In genomic region chr14:33940561-33941011, GRCh38 we compare ENCODE assay signal across 1 cellular context.
TF ChIP-seq lines count a peak whose summit lies in the region.

No MANE protein-coding gene starts in this region.

TF ChIP-seq in K562, 482 proteins besides CTCF, POLR2A, EP300 and RAD21 (continued from another document and continues in another):
- TF ChIP-seq, protein P1, sequence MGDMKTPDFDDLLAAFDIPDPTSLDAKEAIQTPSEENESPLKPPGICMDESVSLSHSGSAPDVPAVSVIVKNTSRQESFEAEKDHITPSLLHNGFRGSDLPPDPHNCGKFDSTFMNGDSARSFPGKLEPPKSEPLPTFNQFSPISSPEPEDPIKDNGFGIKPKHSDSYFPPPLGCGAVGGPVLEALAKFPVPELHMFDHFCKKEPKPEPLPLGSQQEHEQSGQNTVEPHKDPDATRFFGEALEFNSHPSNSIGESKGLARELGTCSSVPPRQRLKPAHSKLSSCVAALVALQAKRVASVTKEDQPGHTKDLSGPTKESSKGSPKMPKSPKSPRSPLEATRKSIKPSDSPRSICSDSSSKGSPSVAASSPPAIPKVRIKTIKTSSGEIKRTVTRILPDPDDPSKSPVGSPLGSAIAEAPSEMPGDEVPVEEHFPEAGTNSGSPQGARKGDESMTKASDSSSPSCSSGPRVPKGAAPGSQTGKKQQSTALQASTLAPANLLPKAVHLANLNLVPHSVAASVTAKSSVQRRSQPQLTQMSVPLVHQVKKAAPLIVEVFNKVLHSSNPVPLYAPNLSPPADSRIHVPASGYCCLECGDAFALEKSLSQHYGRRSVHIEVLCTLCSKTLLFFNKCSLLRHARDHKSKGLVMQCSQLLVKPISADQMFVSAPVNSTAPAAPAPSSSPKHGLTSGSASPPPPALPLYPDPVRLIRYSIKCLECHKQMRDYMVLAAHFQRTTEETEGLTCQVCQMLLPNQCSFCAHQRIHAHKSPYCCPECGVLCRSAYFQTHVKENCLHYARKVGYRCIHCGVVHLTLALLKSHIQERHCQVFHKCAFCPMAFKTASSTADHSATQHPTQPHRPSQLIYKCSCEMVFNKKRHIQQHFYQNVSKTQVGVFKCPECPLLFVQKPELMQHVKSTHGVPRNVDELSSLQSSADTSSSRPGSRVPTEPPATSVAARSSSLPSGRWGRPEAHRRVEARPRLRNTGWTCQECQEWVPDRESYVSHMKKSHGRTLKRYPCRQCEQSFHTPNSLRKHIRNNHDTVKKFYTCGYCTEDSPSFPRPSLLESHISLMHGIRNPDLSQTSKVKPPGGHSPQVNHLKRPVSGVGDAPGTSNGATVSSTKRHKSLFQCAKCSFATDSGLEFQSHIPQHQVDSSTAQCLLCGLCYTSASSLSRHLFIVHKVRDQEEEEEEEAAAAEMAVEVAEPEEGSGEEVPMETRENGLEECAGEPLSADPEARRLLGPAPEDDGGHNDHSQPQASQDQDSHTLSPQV (IDR thresholded peaks at IDR 0.05) = no peak
- TF ChIP-seq NCOR1 (IDR thresholded peaks at IDR 0.05) (peak; percentile 43; the same call in 1 of the 2 replicates), L3MBTL2 (IDR thresholded peaks at IDR 0.05) (no peak), MYNN (IDR thresholded peaks at IDR 0.05) (no peak), MYNN (CRISPR knock-in tag; IDR thresholded peaks at IDR 0.05) (no peak), ZNF408 (CRISPR knock-in tag; IDR thresholded peaks at IDR 0.05; ENCODE audit: low read depth) (no peak), FOXP1 (CRISPR knock-in tag; IDR thresholded peaks at IDR 0.05) (no peak), ZNF316 (IDR thresholded peaks at IDR 0.05) (0 out of 2 replicates have a peak, but pooled peaks have one; percentile 19), TEAD1 (CRISPR knock-in tag; IDR thresholded peaks at IDR 0.05) (no peak), NELFE (IDR thresholded peaks at IDR 0.05; ENCODE audit: insufficient read depth, insufficient read length) (no peak), ZNF586 (CRISPR knock-in tag; conservative IDR thresholded peaks at IDR 0.05) (no peak), DPF2 (IDR thresholded peaks at IDR 0.05) (peak; percentile 63), ZNF347 (CRISPR knock-in tag; IDR thresholded peaks at IDR 0.05; ENCODE audit: low read depth) (no peak), RNF2 (IDR thresholded peaks at IDR 0.05) (no peak), NFRKB (IDR thresholded peaks at IDR 0.05; ENCODE audit: low read depth) (no peak), TBL1XR1 (IDR thresholded peaks at IDR 0.05; ENCODE audit: low read length in 2 of 2) (no peak), MCM7 (IDR thresholded peaks at IDR 0.05) (no peak), DNMT1 (IDR thresholded peaks at IDR 0.05) (no peak), KLF1 (tag; IDR thresholded peaks at IDR 0.05) (no peak), CHD2 (IDR thresholded peaks at IDR 0.05; ENCODE audit: low read depth, low read length) (no peak), SIRT6 (IDR thresholded peaks at IDR 0.05; ENCODE audit: low read depth, low read length) (no peak), HMG20B (CRISPR knock-in tag; IDR thresholded peaks at IDR 0.05) (no peak), RCOR1 (IDR thresholded peaks at IDR 0.05; ENCODE audit: borderline replicate concordance in 1 of 2, low read depth in 2 of 2, low read length in 2 of 2) (peak in 1 of 2 experiments; percentile 32; a peak in 1 of 4 replicates), BRD4 (IDR thresholded peaks at IDR 0.05) (no peak), ZC3H4 (CRISPR knock-in tag; IDR thresholded peaks at IDR 0.05; ENCODE audit: borderline replicate concordance) (no peak), HDAC3 (IDR thresholded peaks at IDR 0.05; ENCODE audit: borderline replicate concordance, partially characterized antibody) (no peak), FOSL1 (tag; conservative IDR thresholded peaks at IDR 0.05) (peak; percentile 33; the same call in 1 of the 2 replicates), ZNF717 (CRISPR knock-in tag; IDR thresholded peaks at IDR 0.05) (no peak), GATA2 (CRISPR knock-in tag; IDR thresholded peaks at IDR 0.05) (no peak), CBFA2T3 (IDR thresholded peaks at IDR 0.05) (peak; percentile 77), E2F3 (CRISPR knock-in tag; IDR thresholded peaks at IDR 0.05) (no peak), PTBP1 (IDR thresholded peaks at IDR 0.05; ENCODE audit: low read depth, low read length) (no peak), ESRRA (IDR thresholded peaks at IDR 0.05; ENCODE audit: borderline replicate concordance, low read depth) (no peak), TCF3 (CRISPR knock-in tag; IDR thresholded peaks at IDR 0.05) (peak; percentile 69), ATF2 (CRISPR knock-in tag; IDR thresholded peaks at IDR 0.05) (no peak), HBP1 (CRISPR knock-in tag; IDR thresholded peaks at IDR 0.05) (no peak), SRSF7 (optimal IDR thresholded peaks at IDR 0.05; ENCODE audit: low read depth, low read length) (no peak), ILK (tag; IDR thresholded peaks at IDR 0.05; ENCODE audit: borderline replicate concordance, low read depth) (no peak), CXXC5 (CRISPR knock-in tag; IDR thresholded peaks at IDR 0.05) (no peak), ZBTB17 (CRISPR knock-in tag; IDR thresholded peaks at IDR 0.05) (no peak)
- TF ChIP-seq, protein P2, sequence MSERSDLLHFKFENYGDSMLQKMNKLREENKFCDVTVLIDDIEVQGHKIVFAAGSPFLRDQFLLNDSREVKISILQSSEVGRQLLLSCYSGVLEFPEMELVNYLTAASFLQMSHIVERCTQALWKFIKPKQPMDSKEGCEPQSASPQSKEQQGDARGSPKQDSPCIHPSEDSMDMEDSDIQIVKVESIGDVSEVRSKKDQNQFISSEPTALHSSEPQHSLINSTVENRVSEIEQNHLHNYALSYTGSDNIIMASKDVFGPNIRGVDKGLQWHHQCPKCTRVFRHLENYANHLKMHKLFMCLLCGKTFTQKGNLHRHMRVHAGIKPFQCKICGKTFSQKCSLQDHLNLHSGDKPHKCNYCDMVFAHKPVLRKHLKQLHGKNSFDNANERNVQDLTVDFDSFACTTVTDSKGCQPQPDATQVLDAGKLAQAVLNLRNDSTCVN (CRISPR knock-in tag; IDR thresholded peaks at IDR 0.05) = no peak
- TF ChIP-seq, protein P3, sequence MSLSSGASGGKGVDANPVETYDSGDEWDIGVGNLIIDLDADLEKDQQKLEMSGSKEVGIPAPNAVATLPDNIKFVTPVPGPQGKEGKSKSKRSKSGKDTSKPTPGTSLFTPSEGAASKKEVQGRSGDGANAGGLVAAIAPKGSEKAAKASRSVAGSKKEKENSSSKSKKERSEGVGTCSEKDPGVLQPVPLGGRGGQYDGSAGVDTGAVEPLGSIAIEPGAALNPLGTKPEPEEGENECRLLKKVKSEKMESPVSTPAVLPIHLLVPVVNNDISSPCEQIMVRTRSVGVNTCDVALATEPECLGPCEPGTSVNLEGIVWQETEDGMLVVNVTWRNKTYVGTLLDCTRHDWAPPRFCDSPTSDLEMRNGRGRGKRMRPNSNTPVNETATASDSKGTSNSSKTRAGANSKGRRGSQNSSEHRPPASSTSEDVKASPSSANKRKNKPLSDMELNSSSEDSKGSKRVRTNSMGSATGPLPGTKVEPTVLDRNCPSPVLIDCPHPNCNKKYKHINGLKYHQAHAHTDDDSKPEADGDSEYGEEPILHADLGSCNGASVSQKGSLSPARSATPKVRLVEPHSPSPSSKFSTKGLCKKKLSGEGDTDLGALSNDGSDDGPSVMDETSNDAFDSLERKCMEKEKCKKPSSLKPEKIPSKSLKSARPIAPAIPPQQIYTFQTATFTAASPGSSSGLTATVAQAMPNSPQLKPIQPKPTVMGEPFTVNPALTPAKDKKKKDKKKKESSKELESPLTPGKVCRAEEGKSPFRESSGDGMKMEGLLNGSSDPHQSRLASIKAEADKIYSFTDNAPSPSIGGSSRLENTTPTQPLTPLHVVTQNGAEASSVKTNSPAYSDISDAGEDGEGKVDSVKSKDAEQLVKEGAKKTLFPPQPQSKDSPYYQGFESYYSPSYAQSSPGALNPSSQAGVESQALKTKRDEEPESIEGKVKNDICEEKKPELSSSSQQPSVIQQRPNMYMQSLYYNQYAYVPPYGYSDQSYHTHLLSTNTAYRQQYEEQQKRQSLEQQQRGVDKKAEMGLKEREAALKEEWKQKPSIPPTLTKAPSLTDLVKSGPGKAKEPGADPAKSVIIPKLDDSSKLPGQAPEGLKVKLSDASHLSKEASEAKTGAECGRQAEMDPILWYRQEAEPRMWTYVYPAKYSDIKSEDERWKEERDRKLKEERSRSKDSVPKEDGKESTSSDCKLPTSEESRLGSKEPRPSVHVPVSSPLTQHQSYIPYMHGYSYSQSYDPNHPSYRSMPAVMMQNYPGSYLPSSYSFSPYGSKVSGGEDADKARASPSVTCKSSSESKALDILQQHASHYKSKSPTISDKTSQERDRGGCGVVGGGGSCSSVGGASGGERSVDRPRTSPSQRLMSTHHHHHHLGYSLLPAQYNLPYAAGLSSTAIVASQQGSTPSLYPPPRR (CRISPR knock-in tag; IDR thresholded peaks at IDR 0.05; ENCODE audit: borderline replicate concordance) = no peak
- TF ChIP-seq, protein P4, sequence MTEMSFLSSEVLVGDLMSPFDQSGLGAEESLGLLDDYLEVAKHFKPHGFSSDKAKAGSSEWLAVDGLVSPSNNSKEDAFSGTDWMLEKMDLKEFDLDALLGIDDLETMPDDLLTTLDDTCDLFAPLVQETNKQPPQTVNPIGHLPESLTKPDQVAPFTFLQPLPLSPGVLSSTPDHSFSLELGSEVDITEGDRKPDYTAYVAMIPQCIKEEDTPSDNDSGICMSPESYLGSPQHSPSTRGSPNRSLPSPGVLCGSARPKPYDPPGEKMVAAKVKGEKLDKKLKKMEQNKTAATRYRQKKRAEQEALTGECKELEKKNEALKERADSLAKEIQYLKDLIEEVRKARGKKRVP (CRISPR knock-in tag; IDR thresholded peaks at IDR 0.05) = no peak
- TF ChIP-seq, protein P5, sequence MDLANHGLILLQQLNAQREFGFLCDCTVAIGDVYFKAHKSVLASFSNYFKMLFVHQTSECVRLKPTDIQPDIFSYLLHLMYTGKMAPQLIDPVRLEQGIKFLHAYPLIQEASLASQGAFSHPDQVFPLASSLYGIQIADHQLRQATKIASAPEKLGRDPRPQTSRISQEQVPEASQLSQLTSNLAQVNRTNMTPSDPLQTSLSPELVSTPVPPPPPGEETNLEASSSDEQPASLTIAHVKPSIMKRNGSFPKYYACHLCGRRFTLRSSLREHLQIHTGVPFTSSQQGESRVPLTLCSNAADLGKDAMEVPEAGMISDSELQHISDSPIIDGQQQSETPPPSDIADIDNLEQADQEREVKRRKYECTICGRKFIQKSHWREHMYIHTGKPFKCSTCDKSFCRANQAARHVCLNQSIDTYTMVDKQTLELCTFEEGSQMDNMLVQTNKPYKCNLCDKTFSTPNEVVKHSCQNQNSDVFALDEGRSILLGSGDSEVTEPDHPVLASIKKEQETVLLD (IDR thresholded peaks at IDR 0.05) = no peak
- TF ChIP-seq, protein P6, sequence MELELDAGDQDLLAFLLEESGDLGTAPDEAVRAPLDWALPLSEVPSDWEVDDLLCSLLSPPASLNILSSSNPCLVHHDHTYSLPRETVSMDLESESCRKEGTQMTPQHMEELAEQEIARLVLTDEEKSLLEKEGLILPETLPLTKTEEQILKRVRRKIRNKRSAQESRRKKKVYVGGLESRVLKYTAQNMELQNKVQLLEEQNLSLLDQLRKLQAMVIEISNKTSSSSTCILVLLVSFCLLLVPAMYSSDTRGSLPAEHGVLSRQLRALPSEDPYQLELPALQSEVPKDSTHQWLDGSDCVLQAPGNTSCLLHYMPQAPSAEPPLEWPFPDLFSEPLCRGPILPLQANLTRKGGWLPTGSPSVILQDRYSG (tag; conservative IDR thresholded peaks at IDR 0.05; ENCODE audit: low read depth) = no peak
- TF ChIP-seq, protein P7, sequence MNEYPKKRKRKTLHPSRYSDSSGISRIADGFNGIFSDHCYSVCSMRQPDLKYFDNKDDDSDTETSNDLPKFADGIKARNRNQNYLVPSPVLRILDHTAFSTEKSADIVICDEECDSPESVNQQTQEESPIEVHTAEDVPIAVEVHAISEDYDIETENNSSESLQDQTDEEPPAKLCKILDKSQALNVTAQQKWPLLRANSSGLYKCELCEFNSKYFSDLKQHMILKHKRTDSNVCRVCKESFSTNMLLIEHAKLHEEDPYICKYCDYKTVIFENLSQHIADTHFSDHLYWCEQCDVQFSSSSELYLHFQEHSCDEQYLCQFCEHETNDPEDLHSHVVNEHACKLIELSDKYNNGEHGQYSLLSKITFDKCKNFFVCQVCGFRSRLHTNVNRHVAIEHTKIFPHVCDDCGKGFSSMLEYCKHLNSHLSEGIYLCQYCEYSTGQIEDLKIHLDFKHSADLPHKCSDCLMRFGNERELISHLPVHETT (CRISPR knock-in tag; conservative IDR thresholded peaks at IDR 0.05 in 1 of 2, IDR thresholded peaks at IDR 0.05 in 1 of 2) = no peak
- TF ChIP-seq, protein P8, sequence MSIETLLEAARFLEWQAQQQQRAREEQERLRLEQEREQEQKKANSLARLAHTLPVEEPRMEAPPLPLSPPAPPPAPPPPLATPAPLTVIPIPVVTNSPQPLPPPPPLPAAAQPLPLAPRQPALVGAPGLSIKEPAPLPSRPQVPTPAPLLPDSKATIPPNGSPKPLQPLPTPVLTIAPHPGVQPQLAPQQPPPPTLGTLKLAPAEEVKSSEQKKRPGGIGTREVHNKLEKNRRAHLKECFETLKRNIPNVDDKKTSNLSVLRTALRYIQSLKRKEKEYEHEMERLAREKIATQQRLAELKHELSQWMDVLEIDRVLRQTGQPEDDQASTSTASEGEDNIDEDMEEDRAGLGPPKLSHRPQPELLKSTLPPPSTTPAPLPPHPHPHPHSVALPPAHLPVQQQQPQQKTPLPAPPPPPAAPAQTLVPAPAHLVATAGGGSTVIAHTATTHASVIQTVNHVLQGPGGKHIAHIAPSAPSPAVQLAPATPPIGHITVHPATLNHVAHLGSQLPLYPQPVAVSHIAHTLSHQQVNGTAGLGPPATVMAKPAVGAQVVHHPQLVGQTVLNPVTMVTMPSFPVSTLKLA (conservative IDR thresholded peaks at IDR 0.05) = no peak
